In the genomic region with DNA sequence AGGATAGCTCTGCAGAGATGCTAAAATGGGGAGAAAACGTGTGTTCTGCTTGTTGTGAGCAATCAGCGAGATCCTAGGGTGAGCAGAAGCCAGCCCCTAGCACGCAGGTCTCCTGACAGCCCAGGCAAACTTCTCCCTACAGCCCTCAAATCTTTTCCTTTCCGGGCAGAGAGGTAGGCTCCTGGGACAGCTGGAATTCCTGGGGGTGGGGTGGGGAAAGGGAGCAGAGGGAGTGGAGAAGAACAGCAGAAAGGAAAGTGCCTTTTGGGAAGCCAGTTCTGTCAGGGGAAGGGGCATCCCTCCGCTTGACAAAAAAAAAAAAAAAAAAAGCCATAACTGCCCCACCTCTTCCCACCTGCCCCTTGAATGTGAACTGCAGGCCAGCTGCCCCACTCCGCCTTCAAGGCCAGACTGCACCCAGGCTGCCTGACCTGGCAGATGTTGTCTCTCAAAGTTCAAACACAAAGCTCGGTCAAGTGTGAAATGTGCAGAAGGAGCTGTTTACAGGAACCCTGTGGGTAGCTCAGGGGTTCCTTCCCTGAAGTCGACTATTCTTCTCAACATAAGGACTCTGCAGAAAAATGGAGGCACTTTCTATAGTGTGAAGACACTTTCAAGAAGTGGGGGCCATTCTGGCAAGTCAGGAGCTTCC, we compare ENCODE assay signal across 15 cellular contexts. TPM values are rescaled to one million over a fixed set of nuclear protein-coding genes. Genes with fewer than 3 reads are reported as not detected.
DNase-seq lines count a peak whose midpoint lies in the region; ATAC-seq and TF ChIP-seq lines count a peak whose summit lies in the region.
"Had no signal": no experiment of that assay in that cellular context is flagged by ENCODE, and none has a peak within 500 bp of the region (broad histone marks: within the 10 kb centered on the region; RNA-seq: fewer than 3 reads in every experiment).

No MANE protein-coding gene starts in this region.

- no peak overlapping the region for H2BK20ac ChIP-seq in H9 (ENCODE audit: low read depth, low read length, poor library complexity, severe bottlenecking)

- no peaks in the 10 kb centered on the region for H3K36me3 ChIP-seq in BLaER1 treated with 17β-estradiol and CSF1 and Interleukin-3, amounts not matched to agents 10 nM and 100 nM
- H3K36me3 ChIP-seq in OCI-LY1 (ENCODE audit: insufficient read depth, low read length) = no peaks in the 10 kb centered on the region
- H3K36me3 ChIP-seq: prostate gland, tibial nerve had no signal

- no CpG with 5 or more reads among the region's 8 CpGs for WGBS in H9 (ENCODE audit: extremely low coverage, insufficient read length, low lambda C conversion rate)

- H2BK5ac ChIP-seq in H9 (ENCODE audit: insufficient read length, low read length) = no peak overlapping the region

- H3K14ac ChIP-seq in H9 (ENCODE audit: insufficient read depth, low read length) = no peak overlapping the region

- H3K23ac ChIP-seq in H9 (ENCODE audit: insufficient read length, low read depth, low read length) = no peak overlapping the region

- peak overlapping the region; percentile 77 to 95 (median 92); a peak in 6 of 7 replicates for H3K27ac Mint-ChIP-seq in H9
- H3K27ac Mint-ChIP-seq in activated naive CD8-positive, alpha-beta T cell treated with anti-CD3 and anti-CD28 coated beads, Interleukin-2, amount 50 U/mL, for 24 hours = no peak overlapping the region

- no peak overlapping the region for H3T11ph ChIP-seq in H9 (ENCODE audit: low read length)

- H3K27me3 ChIP-seq in BLaER1 treated with 17β-estradiol and CSF1 and Interleukin-3, amounts not matched to agents 10 nM and 100 nM = peaks cover 60 to 100% (median 95%) of the 10 kb centered on the region in 11 experiments
- H3K27me3 ChIP-seq in H9 (ENCODE audit: insufficient read depth, low read length) = no peaks in the 10 kb centered on the region
- no peaks in the 10 kb centered on the region for H3K27me3 ChIP-seq in OCI-LY1 (ENCODE audit: insufficient read depth, low read length)
- H3K27me3 ChIP-seq: tibial nerve had no signal

- peaks cover 42 to 57% of the 10 kb centered on the region in 2 experiments for H3K4me1 Mint-ChIP-seq in H9
- no peaks in the 10 kb centered on the region for H3K4me1 Mint-ChIP-seq in activated naive CD8-positive, alpha-beta T cell treated with anti-CD3 and anti-CD28 coated beads, Interleukin-2, amount 50 U/mL, for 24 hours

- H3K36me3 Mint-ChIP-seq in H9 (ENCODE audit: insufficient read depth in 1 of 3, low read depth in 3 of 3) = peaks cover 7 to 13% (median 11%) of the 10 kb centered on the region in 3 experiments; a peak in 6 of 7 replicates
- no peaks in the 10 kb centered on the region for H3K36me3 Mint-ChIP-seq in activated naive CD8-positive, alpha-beta T cell treated with anti-CD3 and anti-CD28 coated beads, Interleukin-2, amount 50 U/mL, for 24 hours (ENCODE audit: low read depth)

- H3K79me1 ChIP-seq in H9 (ENCODE audit: insufficient read depth, low read depth, low read length, poor library complexity, severe bottlenecking) = no peaks in the 10 kb centered on the region

- no peaks in the 10 kb centered on the region for H3K23me2 ChIP-seq in H9 (ENCODE audit: insufficient read length, low read depth, low read length, poor library complexity, severe bottlenecking)

- peak overlapping the region in 9 of 11 experiments; percentile 9 to 54 (median 49); a peak in 15 of 22 replicates for H3K4me2 ChIP-seq in BLaER1 treated with 17β-estradiol and CSF1 and Interleukin-3, amounts not matched to agents 10 nM and 100 nM
- H3K4me2 ChIP-seq in H9 (ENCODE audit: insufficient read depth, insufficient read length, low read length) = no peak overlapping the region
- peak overlapping the region; percentile 29; the same call in 1 of the 2 replicates for H3K4me2 ChIP-seq in OCI-LY1 (ENCODE audit: low read length)
- H3K4me2 ChIP-seq: PC-9 had no signal

- H3F3A ChIP-seq in OCI-LY1 (ENCODE audit: insufficient read depth, low read length) = no peaks in the 10 kb centered on the region

- TF ChIP-seq CTCF in H9 (conservative IDR thresholded peaks at IDR 0.05) (no peak), OCI-LY1 (IDR thresholded peaks at IDR 0.05; ENCODE audit: low read length) (no peak)

- peaks cover 72 to 77% of the 10 kb centered on the region in 2 experiments for H3K9me3 Mint-ChIP-seq in H9
- H3K9me3 Mint-ChIP-seq in activated naive CD8-positive, alpha-beta T cell treated with anti-CD3 and anti-CD28 coated beads, Interleukin-2, amount 50 U/mL, for 24 hours = no peaks in the 10 kb centered on the region

- no peak overlapping the region for H2BK12ac ChIP-seq in H9 (ENCODE audit: insufficient read length, low read depth, low read length)

- no peak overlapping the region for H2BK15ac ChIP-seq in H9 (ENCODE audit: low read depth, low read length)

- peak; percentile 68 for DNase-seq in H9
- DNase-seq in left kidney (ENCODE audit: low read depth, low spot score) = peak; percentile 77
- no peak for DNase-seq in G401 (ENCODE audit: low spot score)
- no peak for DNase-seq in activated naive CD8-positive, alpha-beta T cell treated with anti-CD3 and anti-CD28 coated beads, Interleukin-2, amount 50 U/mL, for 24 hours
- DNase-seq in ACHN = no peak
- DNase-seq: activated CD4-positive, CD25-positive, alpha-beta regulatory T cell; activated naive CD4-positive, alpha-beta T cell; NCI-H187 treated with DMSO at 0.1 percent for 48 hours; PC-9 had no signal

- H3K9ac ChIP-seq in BLaER1 treated with 17β-estradiol and CSF1 and Interleukin-3, amounts not matched to agents 10 nM and 100 nM = 0 out of 22 replicates have a peak overlapping the region, but pooled peaks of 1 of the 11 experiments have one; percentile 22
- H3K9ac ChIP-seq in H9 (ENCODE audit: extremely low read depth, insufficient read length, low read length) (no peak overlapping the region), OCI-LY1 (ENCODE audit: low read length) (no peak overlapping the region; the same call in 1 of the 2 replicates)

- no peak overlapping the region for H4K8ac ChIP-seq in H9 (replicated peaks; ENCODE audit: insufficient read length, low read depth, low read length)

- peaks cover 0 to 27% (median 0%) of the 10 kb centered on the region in 11 experiments; a peak in 5 of 22 replicates for H4K20me1 ChIP-seq in BLaER1 treated with 17β-estradiol and CSF1 and Interleukin-3, amounts not matched to agents 10 nM and 100 nM
- no peaks in the 10 kb centered on the region for H4K20me1 ChIP-seq in H9 (ENCODE audit: control insufficient read depth, insufficient read depth, insufficient read length)
- no peaks in the 10 kb centered on the region for H4K20me1 ChIP-seq in OCI-LY1 (ENCODE audit: insufficient read depth, low read length)

- peaks cover 9 to 23% (median 18%) of the 10 kb centered on the region in 10 experiments; a peak in 17 of 20 replicates for H3K4me1 ChIP-seq in BLaER1 treated with 17β-estradiol and CSF1 and Interleukin-3, amounts not matched to agents 10 nM and 100 nM
- H3K4me1 ChIP-seq in H9 (ENCODE audit: insufficient read depth, low read length) (peaks cover 2% of the 10 kb centered on the region; the same call in 1 of the 2 replicates), OCI-LY1 (ENCODE audit: insufficient read depth, low read length, severe bottlenecking) (peaks cover 19% of the 10 kb centered on the region)
- H3K4me1 ChIP-seq: prostate gland had no signal

- H3K9me3 ChIP-seq in BLaER1 treated with 17β-estradiol and CSF1 and Interleukin-3, amounts not matched to agents 10 nM and 100 nM (replicated peaks in 1 of 11) = no peaks in the 10 kb centered on the region
- H3K9me3 ChIP-seq in H9 (ENCODE audit: control insufficient read depth, low read depth, low read length) (peaks cover 28% of the 10 kb centered on the region), OCI-LY1 (ENCODE audit: low read length) (no peaks in the 10 kb centered on the region)
- H3K9me3 ChIP-seq: prostate gland, tibial nerve had no signal

- no peak overlapping the region for H3K18ac ChIP-seq in H9 (ENCODE audit: insufficient read length, low read depth, low read length)

- no peak overlapping the region for H3K56ac ChIP-seq in H9 (ENCODE audit: insufficient read length, low read depth, low read length)

- no peak overlapping the region for H2BK120ac ChIP-seq in H9 (ENCODE audit: low read depth, low read length, poor library complexity, severe bottlenecking)

- H2AFZ ChIP-seq in H9 (ENCODE audit: low read length) (no peak overlapping the region), OCI-LY1 (ENCODE audit: low read length) (no peak overlapping the region)
- H2AFZ ChIP-seq: PC-9 had no signal

- no peak overlapping the region for H2AK5ac ChIP-seq in H9 (ENCODE audit: insufficient read length, low read length)

- no peak overlapping the region for H4K5ac ChIP-seq in H9 (ENCODE audit: insufficient read length, low read depth, low read length)

- H3K79me2 ChIP-seq in H9 (ENCODE audit: insufficient read depth, low read length) = no peaks in the 10 kb centered on the region; the same call in 1 of the 2 replicates
- H3K79me2 ChIP-seq in OCI-LY1 (ENCODE audit: insufficient read depth, low read length) = no peaks in the 10 kb centered on the region

- no peak overlapping the region for H3K4me3 ChIP-seq in BLaER1 treated with 17β-estradiol and CSF1 and Interleukin-3, amounts not matched to agents 10 nM and 100 nM
- H3K4me3 ChIP-seq in OCI-LY1 (ENCODE audit: low read depth, low read length, poor library complexity, severe bottlenecking) = no peak overlapping the region
- H3K4me3 ChIP-seq: K562, PC-9, prostate gland, tibial nerve had no signal

- H3K27ac ChIP-seq in BLaER1 treated with 17β-estradiol and CSF1 and Interleukin-3, amounts not matched to agents 10 nM and 100 nM = peak overlapping the region in 1 of 11 experiments; percentile 22; a peak in 1 of 22 replicates
- no peak overlapping the region for H3K27ac ChIP-seq in H9 (ENCODE audit: insufficient read length, low read depth, low read length)
- peak overlapping the region; percentile 63 for H3K27ac ChIP-seq in OCI-LY1 (ENCODE audit: low read depth, low read length, poor library complexity, severe bottlenecking)
- H3K27ac ChIP-seq: PC-9, prostate gland had no signal

- H3K4ac ChIP-seq in H9 (ENCODE audit: low read depth, low read length) = no peak overlapping the region

- in situ Hi-C loops in G401 (cut with HindIII; ENCODE audit: low sequenced_read_pairs) = no loop called here
- in situ Hi-C loops in ACHN (cut with HindIII; ENCODE audit: low pct_ligation_motif_present, low pct_unique_long_range_greater_than_20kb, low sequenced_read_pairs) = no loop called here

- peaks cover 4% of the 10 kb centered on the region; the same call in 1 of the 2 replicates for H3K27me3 Mint-ChIP-seq in H9 (ENCODE audit: low read depth)
- no peaks in the 10 kb centered on the region for H3K27me3 Mint-ChIP-seq in activated naive CD8-positive, alpha-beta T cell treated with anti-CD3 and anti-CD28 coated beads, Interleukin-2, amount 50 U/mL, for 24 hours

- no peak overlapping the region for H4K91ac ChIP-seq in H9 (ENCODE audit: insufficient read length, low read depth, low read length)

- H3K4me3 Mint-ChIP-seq in H9 = peak overlapping the region in 1 of 2 experiments; percentile 65; a peak in 3 of 5 replicates
- no peak overlapping the region for H3K4me3 Mint-ChIP-seq in activated naive CD8-positive, alpha-beta T cell treated with anti-CD3 and anti-CD28 coated beads, Interleukin-2, amount 50 U/mL, for 24 hours

- ATAC-seq in activated naive CD8-positive, alpha-beta T cell treated with anti-CD3 and anti-CD28 coated beads, Interleukin-2, amount 50 U/mL, for 24 hours = no peak
- no peak for ATAC-seq in GM18873 (IDR thresholded peaks at IDR 0.05; ENCODE audit: low FRiP score, unreplicated experiment)
- ATAC-seq: K562 had no signal

- no peaks in the 10 kb centered on the region for H3K9me2 ChIP-seq in OCI-LY1 (ENCODE audit: low read depth, low read length)

RNA-seq across cellular contexts. Expression of gene FGD1, which starts 16.4 kb away (rescaled TPM):
- 19.2 and 20.2 TPM in 2 replicates for total RNA-seq in H9 (2021)
- 20.2 and 31.5 TPM in 2 replicates for total RNA-seq in G401 (2014; rRNA removed; shearing (Covaris generic))

RNA-seq across cellular contexts. Expression of gene TSR2, which starts 39.4 kb away (rescaled TPM):
- 51.5 and 51.7 TPM in 2 replicates for total RNA-seq in H9 (2021)
- 30.9 and 38.0 TPM in 2 replicates for total RNA-seq in G401 (2014; rRNA removed; shearing (Covaris generic))

RNA-seq across cellular contexts. Expression of gene GNL3L, which starts 50.4 kb away (rescaled TPM):
- 64.0 and 69.2 TPM in 2 replicates for total RNA-seq in H9 (2021)
- 13.0 and 18.5 TPM in 2 replicates for total RNA-seq in G401 (2014; rRNA removed; shearing (Covaris generic))

Comparison
In these comparisons a context has a peak if more than half of its experiments do, and no peak if none do; other contexts are left out.
1. DNase-seq: peak in H9 (single experiment) and left kidney (single experiment); none in G401 (single experiment), activated naive CD8-positive, alpha-beta T cell treated with anti-CD3 and anti-CD28 coated beads, Interleukin-2, amount 50 U/mL, for 24 hours (single experiment) and ACHN (single experiment).